ENCODE assay signal across 8 cellular contexts in genomic region chr18:3526421-3527354, GRCh38.
DNase-seq lines count a peak whose midpoint lies in the region; ATAC-seq, FAIRE-seq and TF ChIP-seq lines count a peak whose summit lies in the region.

No MANE protein-coding gene starts in this region.

- H3K4me1 ChIP-seq in PC-3 (ENCODE audit: insufficient read depth, low read length): no peaks in the 10 kb centered on the region
- no peaks in the 10 kb centered on the region for H3K4me1 ChIP-seq in uterus

- no peak overlapping the region for H3K4me2 ChIP-seq in PC-3 (ENCODE audit: low read length)

- no peaks in the 10 kb centered on the region for H3K27me3 ChIP-seq in CD4-positive, alpha-beta T cell (ENCODE audit: control insufficient read depth, insufficient read depth, low read length)
- H3K27me3 ChIP-seq in PC-3 (ENCODE audit: low read length): no peaks in the 10 kb centered on the region
- H3K27me3 ChIP-seq in uterus: no peaks in the 10 kb centered on the region

- no TSS peak for BruUV-seq in PC-3 (replicated peaks; lab: Mats Ljungman, UMichigan)

- intact Hi-C loops in CD4-positive, alpha-beta T cell (cut with DNase I, micrococcal nuclease): loop anchor here in 1 of 2 experiments (10.0 kb wide), 1 partner anchor 68 kb away; no protein-coding TSS in a partner anchor
- intact Hi-C loops in PC-3 (cut with micrococcal nuclease): no loop called here
- intact Hi-C loops in uterus (cut with DNase I; ENCODE audit: low total_unique reads): no loop called here

- peaks cover 15% of the 10 kb centered on the region for H3K4me1 Mint-ChIP-seq in CD4-positive, alpha-beta T cell (ENCODE audit: low read depth)
- H3K4me1 Mint-ChIP-seq in stimulated activated memory B cell treated with anti-CD40 and anti-IgM and Interleukin-4, amounts not matched to agents 10 μg/mL and 1 μg/mL and 100 μg/mL, for 72 hours: peaks cover 16% of the 10 kb centered on the region

- no peaks in the 10 kb centered on the region for H3K36me3 ChIP-seq in PC-3 (ENCODE audit: low read depth, low read length)
- no peaks in the 10 kb centered on the region for H3K36me3 ChIP-seq in uterus

- POLR2A ChIA-PET in CD4-positive, alpha-beta T cell (lab: Charles Lee): interaction anchor here (1.0 to 1.8 kb wide), 3 partner anchors 67 to 79 kb away, joined by 3 to 12 read pairs (median 6); no protein-coding TSS in a partner anchor
- POLR2A ChIA-PET in PC-3 (lab: Charles Lee; ENCODE audit: unreplicated experiment): no interaction called here

- CTCF ChIA-PET in CD4-positive, alpha-beta T cell (lab: Charles Lee): interaction anchor here (0.7 kb wide), 1 partner anchor 39 kb away, joined by 3 read pairs; no protein-coding TSS in a partner anchor
- CTCF ChIA-PET in PC-3 (lab: Charles Lee): no interaction called here

- H3F3A ChIP-seq in PC-3 (ENCODE audit: low read length, unreplicated experiment): no peaks in the 10 kb centered on the region

- no peak overlapping the region for H3K9ac ChIP-seq in PC-3 (ENCODE audit: low read length)

- no peaks in the 10 kb centered on the region for H4K20me1 ChIP-seq in PC-3 (ENCODE audit: low read length)

- H3K4me3 ChIP-seq in PC-3 (ENCODE audit: low read length) (no peak overlapping the region), uterus (no peak overlapping the region)

- H3K9me2 ChIP-seq in PC-3 (replicated peaks; ENCODE audit: low read length): no peaks in the 10 kb centered on the region

- no peak overlapping the region for H3K27ac ChIP-seq in CD4-positive, alpha-beta T cell (ENCODE audit: low read depth, low read length)
- H3K27ac ChIP-seq in PC-3 (ENCODE audit: low read length): no peak overlapping the region
- no peak overlapping the region for H3K27ac ChIP-seq in uterus

- TF ChIP-seq POLR2A in uterus (IDR thresholded peaks at IDR 0.05): no peak

- peaks cover 9% of the 10 kb centered on the region for H3K9me3 ChIP-seq in CD4-positive, alpha-beta T cell (ENCODE audit: control insufficient read depth, low read length)
- H3K9me3 ChIP-seq in PC-3 (ENCODE audit: low read length) (no peaks in the 10 kb centered on the region), uterus (no peaks in the 10 kb centered on the region)

- peak overlapping the region; percentile 17 for H3K4me3 Mint-ChIP-seq in CD4-positive, alpha-beta T cell
- peak overlapping the region; percentile 31 for H3K4me3 Mint-ChIP-seq in stimulated activated memory B cell treated with anti-CD40 and anti-IgM and Interleukin-4, amounts not matched to agents 10 μg/mL and 1 μg/mL and 100 μg/mL, for 72 hours

- no peak overlapping the region for H2AFZ ChIP-seq in PC-3 (ENCODE audit: low read length)

- no peak for TF ChIP-seq CTCF in CD4-positive, alpha-beta T cell (IDR thresholded peaks at IDR 0.05)
- no peak for TF ChIP-seq CTCF in PC-3 (conservative IDR thresholded peaks at IDR 0.05; ENCODE audit: low read depth, low read length)
- TF ChIP-seq CTCF in uterus (IDR thresholded peaks at IDR 0.05): no peak

- ATAC-seq in CD4-positive, alpha-beta T cell (ENCODE audit: poor library complexity): no peak
- ATAC-seq in GM19351 (IDR thresholded peaks at IDR 0.05; ENCODE audit: unreplicated experiment) (peak; percentile 63), HG03571 (IDR thresholded peaks at IDR 0.05; ENCODE audit: unreplicated experiment) (peak; percentile 47), PC-3 (peak; percentile 22; the same call in 1 of the 2 replicates)
- no peak for ATAC-seq in stimulated activated memory B cell treated with anti-CD40 and anti-IgM and Interleukin-4, amounts not matched to agents 10 μg/mL and 1 μg/mL and 100 μg/mL, for 72 hours

- H3K27ac Mint-ChIP-seq in CD4-positive, alpha-beta T cell: peak overlapping the region; percentile 35
- H3K27ac Mint-ChIP-seq in stimulated activated memory B cell treated with anti-CD40 and anti-IgM and Interleukin-4, amounts not matched to agents 10 μg/mL and 1 μg/mL and 100 μg/mL, for 72 hours: peak overlapping the region; percentile 76

- no peaks in the 10 kb centered on the region for H3K36me3 Mint-ChIP-seq in CD4-positive, alpha-beta T cell (ENCODE audit: low read depth)
- no peaks in the 10 kb centered on the region for H3K36me3 Mint-ChIP-seq in stimulated activated memory B cell treated with anti-CD40 and anti-IgM and Interleukin-4, amounts not matched to agents 10 μg/mL and 1 μg/mL and 100 μg/mL, for 72 hours

- H3K9me3 Mint-ChIP-seq in CD4-positive, alpha-beta T cell: no peaks in the 10 kb centered on the region
- peaks cover 2% of the 10 kb centered on the region for H3K9me3 Mint-ChIP-seq in stimulated activated memory B cell treated with anti-CD40 and anti-IgM and Interleukin-4, amounts not matched to agents 10 μg/mL and 1 μg/mL and 100 μg/mL, for 72 hours

- no peaks in the 10 kb centered on the region for H3K27me3 Mint-ChIP-seq in CD4-positive, alpha-beta T cell
- H3K27me3 Mint-ChIP-seq in stimulated activated memory B cell treated with anti-CD40 and anti-IgM and Interleukin-4, amounts not matched to agents 10 μg/mL and 1 μg/mL and 100 μg/mL, for 72 hours: no peaks in the 10 kb centered on the region

- H3K79me2 ChIP-seq in PC-3 (ENCODE audit: low read length): no peaks in the 10 kb centered on the region

- no peak for DNase-seq in CD4-positive, alpha-beta T cell
- no peak for DNase-seq in PC-3
- peak; percentile 82 for DNase-seq in globus pallidus (ENCODE audit: low spot score)
- no peak for DNase-seq in uterus
- DNase-seq in RCC 7860 (ENCODE audit: low spot score): no peak

- no peak for FAIRE-seq in RCC 7860 (lab: Jason Lieb, UNC)

Comparison
In these comparisons a context has a peak if more than half of its experiments do, and no peak if none do; other contexts are left out.
1. ATAC-seq: peak in GM19351 (single experiment), HG03571 (single experiment) and PC-3 (single experiment); none in CD4-positive, alpha-beta T cell (single experiment) and stimulated activated memory B cell treated with anti-CD40 and anti-IgM and Interleukin-4, amounts not matched to agents 10 μg/mL and 1 μg/mL and 100 μg/mL, for 72 hours (single experiment).